Comparison of ENCODE assay signal across 13 cellular contexts in the genomic region with DNA sequence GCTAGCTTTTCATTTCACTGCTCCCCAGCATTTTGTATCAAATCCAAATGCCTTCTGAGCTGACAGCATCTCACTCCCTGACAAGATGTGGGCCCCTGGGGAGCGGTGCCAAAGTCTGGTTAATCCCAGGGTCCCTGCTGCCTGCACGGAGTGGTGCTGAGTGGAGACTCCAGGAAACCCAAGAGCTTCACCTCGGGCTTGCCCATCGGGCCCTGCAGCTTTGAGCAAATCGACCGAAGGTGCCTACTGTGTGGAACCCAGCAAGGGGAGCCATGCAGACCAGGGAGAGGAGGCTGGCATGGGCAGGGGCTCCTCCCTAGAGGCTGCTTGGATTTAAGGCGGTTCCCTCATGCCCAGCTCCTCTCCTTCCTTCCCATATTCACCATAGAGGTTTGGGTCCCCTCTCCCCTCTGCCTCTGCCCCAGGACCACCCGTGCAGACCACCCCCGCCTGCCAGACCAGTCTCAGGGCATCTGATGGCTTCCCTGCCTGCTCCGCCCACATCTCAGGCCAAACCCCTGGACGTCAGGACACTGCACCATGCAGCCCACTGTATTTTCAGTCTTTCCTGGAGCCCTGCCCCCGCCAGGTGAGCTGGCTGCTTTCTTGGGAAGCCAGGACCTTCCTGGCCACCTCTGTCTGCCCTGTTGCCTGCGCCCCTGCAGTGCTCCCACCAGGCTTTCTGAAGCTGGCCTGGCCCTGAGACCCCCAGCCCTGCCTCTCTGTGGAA. TPM values are rescaled to one million over a fixed set of nuclear protein-coding genes. Genes with fewer than 3 reads are reported as not detected.
DNase-seq lines count a peak whose midpoint lies in the region; ATAC-seq and TF ChIP-seq lines count a peak whose summit lies in the region.
"Had no signal": no experiment of that assay in that cellular context is flagged by ENCODE, and none has a peak within 500 bp of the region (broad histone marks: within the 10 kb centered on the region; RNA-seq: fewer than 3 reads in every experiment).

No MANE protein-coding gene starts in this region.

- no peak overlapping the region for H2BK5ac ChIP-seq in H9 (ENCODE audit: insufficient read length, low read length)

- no peak overlapping the region for H3K56ac ChIP-seq in H9 (ENCODE audit: insufficient read length, low read depth, low read length)

- no peak overlapping the region for H2AK5ac ChIP-seq in H9 (ENCODE audit: insufficient read length, low read length)

- no peak overlapping the region for H2BK15ac ChIP-seq in H9 (ENCODE audit: low read depth, low read length)

- no peak overlapping the region for H3K4ac ChIP-seq in H9 (ENCODE audit: low read depth, low read length)

- H3K9me3 Mint-ChIP-seq in activated CD8-positive, alpha-beta memory T cell treated with anti-CD3 and anti-CD28 coated beads, Interleukin-2, amount 10 ng/mL, durations not matched to agents 7 days and 5 days (ENCODE audit: low read depth): no peaks in the 10 kb centered on the region
- H3K9me3 Mint-ChIP-seq in H9 (no peaks in the 10 kb centered on the region), chondrocyte (ENCODE audit: low read depth) (no peaks in the 10 kb centered on the region)
- no peaks in the 10 kb centered on the region for H3K9me3 Mint-ChIP-seq in stimulated activated effector memory CD8-positive, alpha-beta T cell treated with anti-CD3 and anti-CD28 coated beads, Interleukin-12 subunit alpha, Interleukin-12 subunit beta, amount 100 ng/mL, for 72 hours

- no peak overlapping the region for H2AFZ ChIP-seq in H9 (ENCODE audit: low read length)

- no peak overlapping the region for H2BK12ac ChIP-seq in H9 (ENCODE audit: insufficient read length, low read depth, low read length)

- no peak overlapping the region for H4K5ac ChIP-seq in H9 (ENCODE audit: insufficient read length, low read depth, low read length)

- H3K36me3 Mint-ChIP-seq in activated CD8-positive, alpha-beta memory T cell treated with anti-CD3 and anti-CD28 coated beads, Interleukin-2, amount 10 ng/mL, durations not matched to agents 7 days and 5 days: peaks cover 13% of the 10 kb centered on the region
- H3K36me3 Mint-ChIP-seq in H9 (ENCODE audit: insufficient read depth in 1 of 3, low read depth in 3 of 3) (peaks cover 0 to 26% (median 6%) of the 10 kb centered on the region in 3 experiments; a peak in 5 of 7 replicates), chondrocyte (ENCODE audit: low read depth) (no peaks in the 10 kb centered on the region)
- peaks cover 5% of the 10 kb centered on the region for H3K36me3 Mint-ChIP-seq in stimulated activated effector memory CD8-positive, alpha-beta T cell treated with anti-CD3 and anti-CD28 coated beads, Interleukin-12 subunit alpha, Interleukin-12 subunit beta, amount 100 ng/mL, for 72 hours

- no peak for DNase-seq in activated CD8-positive, alpha-beta memory T cell treated with anti-CD3 and anti-CD28 coated beads, Interleukin-2, amount 10 ng/mL, durations not matched to agents 7 days and 5 days
- DNase-seq in activated CD8-positive, alpha-beta memory T cell treated with anti-CD3 and anti-CD28 coated beads, Interleukin-2, amount 50 U/mL, for 4 hours: no peak
- DNase-seq in H9 (no peak), chondrocyte (ENCODE audit: low spot score) (peak; percentile 70), body of pancreas (no peak)
- no peak for DNase-seq in stimulated activated effector memory CD8-positive, alpha-beta T cell treated with anti-CD3 and anti-CD28 coated beads, Interleukin-12 subunit alpha, Interleukin-12 subunit beta, amount 100 ng/mL, for 72 hours (ENCODE audit: low spot score in 2 of 2)
- DNase-seq: BE2C, GOT3, Kasumi-1, NCI-H2029 had no signal

- H2BK120ac ChIP-seq in H9 (ENCODE audit: low read depth, low read length, poor library complexity, severe bottlenecking): no peak overlapping the region

- CTCF ChIA-PET in activated CD8-positive, alpha-beta memory T cell treated with anti-CD3 and anti-CD28 coated beads, Interleukin-2, amount 10 ng/mL, durations not matched to agents 7 days and 5 days (lab: Charles Lee): interaction anchor here (1.6 kb wide), 1 partner anchor 249 kb away, joined by 5 read pairs; no protein-coding TSS in a partner anchor

- H3K27ac Mint-ChIP-seq in activated CD8-positive, alpha-beta memory T cell treated with anti-CD3 and anti-CD28 coated beads, Interleukin-2, amount 10 ng/mL, durations not matched to agents 7 days and 5 days: peak overlapping the region; percentile 75
- peak overlapping the region in 2 of 3 experiments; percentile 55 to 60; a peak in 4 of 7 replicates for H3K27ac Mint-ChIP-seq in H9
- no peak overlapping the region for H3K27ac Mint-ChIP-seq in chondrocyte (ENCODE audit: unreplicated experiment)
- peak overlapping the region; percentile 64 for H3K27ac Mint-ChIP-seq in stimulated activated effector memory CD8-positive, alpha-beta T cell treated with anti-CD3 and anti-CD28 coated beads, Interleukin-12 subunit alpha, Interleukin-12 subunit beta, amount 100 ng/mL, for 72 hours

- H3K23me2 ChIP-seq in H9 (ENCODE audit: insufficient read length, low read depth, low read length, poor library complexity, severe bottlenecking): no peaks in the 10 kb centered on the region

- H3K23ac ChIP-seq in H9 (ENCODE audit: insufficient read length, low read depth, low read length): no peak overlapping the region

- no CpG with 5 or more reads among the region's 13 CpGs for WGBS in H9 (ENCODE audit: extremely low coverage, insufficient read length, low lambda C conversion rate)
- 87 to 92% methylated on average over 9 to 13 of the region's 13 CpGs for WGBS in body of pancreas, 2 donors

- H3K79me2 ChIP-seq in H9 (ENCODE audit: insufficient read depth, low read length): no peaks in the 10 kb centered on the region

- no peak overlapping the region for H4K91ac ChIP-seq in H9 (ENCODE audit: insufficient read length, low read depth, low read length)

- no peaks in the 10 kb centered on the region for H3K79me1 ChIP-seq in H9 (ENCODE audit: insufficient read depth, low read depth, low read length, poor library complexity, severe bottlenecking)

- H2BK20ac ChIP-seq in H9 (ENCODE audit: low read depth, low read length, poor library complexity, severe bottlenecking): no peak overlapping the region

- H3K9ac ChIP-seq in H9 (ENCODE audit: extremely low read depth, insufficient read length, low read length): no peak overlapping the region

- H3K9me3 ChIP-seq in H9 (ENCODE audit: control insufficient read depth, low read depth, low read length): no peaks in the 10 kb centered on the region
- no peaks in the 10 kb centered on the region for H3K9me3 ChIP-seq in body of pancreas
- H3K9me3 ChIP-seq: BE2C, SJSA1 had no signal

- no peak overlapping the region for H4K8ac ChIP-seq in H9 (replicated peaks; ENCODE audit: insufficient read length, low read depth, low read length)

- H3K18ac ChIP-seq in H9 (ENCODE audit: insufficient read length, low read depth, low read length): no peak overlapping the region

- no peaks in the 10 kb centered on the region for H3K27me3 Mint-ChIP-seq in activated CD8-positive, alpha-beta memory T cell treated with anti-CD3 and anti-CD28 coated beads, Interleukin-2, amount 10 ng/mL, durations not matched to agents 7 days and 5 days
- no peaks in the 10 kb centered on the region for H3K27me3 Mint-ChIP-seq in H9 (ENCODE audit: low read depth)
- peaks cover 4% of the 10 kb centered on the region for H3K27me3 Mint-ChIP-seq in chondrocyte (ENCODE audit: low read depth)

- no peaks in the 10 kb centered on the region for H3K27me3 ChIP-seq in H9 (ENCODE audit: insufficient read depth, low read length)
- no peaks in the 10 kb centered on the region for H3K27me3 ChIP-seq in body of pancreas
- H3K27me3 ChIP-seq: BE2C, SJSA1 had no signal

- H3K4me2 ChIP-seq in H9 (ENCODE audit: insufficient read depth, insufficient read length, low read length): no peak overlapping the region

- H3K4me1 Mint-ChIP-seq in activated CD8-positive, alpha-beta memory T cell treated with anti-CD3 and anti-CD28 coated beads, Interleukin-2, amount 10 ng/mL, durations not matched to agents 7 days and 5 days: peaks cover 20% of the 10 kb centered on the region
- peaks cover 9 to 23% of the 10 kb centered on the region in 2 experiments for H3K4me1 Mint-ChIP-seq in H9
- H3K4me1 Mint-ChIP-seq in chondrocyte (ENCODE audit: low read depth): no peaks in the 10 kb centered on the region
- H3K4me1 Mint-ChIP-seq in stimulated activated effector memory CD8-positive, alpha-beta T cell treated with anti-CD3 and anti-CD28 coated beads, Interleukin-12 subunit alpha, Interleukin-12 subunit beta, amount 100 ng/mL, for 72 hours: peaks cover 9% of the 10 kb centered on the region

- H3K4me1 ChIP-seq in H9 (ENCODE audit: insufficient read depth, low read length) (no peaks in the 10 kb centered on the region; the same call in 1 of the 2 replicates), body of pancreas (no peaks in the 10 kb centered on the region)
- H3K4me1 ChIP-seq: BE2C, SJSA1 had no signal

- intact Hi-C loops in body of pancreas (cut with DNase I): no loop called here

- peaks cover 2% of the 10 kb centered on the region for H4K20me1 ChIP-seq in H9 (ENCODE audit: control insufficient read depth, insufficient read depth, insufficient read length)

- no peak overlapping the region for H3K4me3 Mint-ChIP-seq in activated CD8-positive, alpha-beta memory T cell treated with anti-CD3 and anti-CD28 coated beads, Interleukin-2, amount 10 ng/mL, durations not matched to agents 7 days and 5 days
- H3K4me3 Mint-ChIP-seq in H9 (no peak overlapping the region), chondrocyte (ENCODE audit: unreplicated experiment) (no peak overlapping the region)
- H3K4me3 Mint-ChIP-seq in stimulated activated effector memory CD8-positive, alpha-beta T cell treated with anti-CD3 and anti-CD28 coated beads, Interleukin-12 subunit alpha, Interleukin-12 subunit beta, amount 100 ng/mL, for 72 hours: no peak overlapping the region

- H3K14ac ChIP-seq in H9 (ENCODE audit: insufficient read depth, low read length): no peak overlapping the region; the same call in 1 of the 2 replicates

- H3K36me3 ChIP-seq in body of pancreas (replicated peaks in 1 of 2; ENCODE audit: insufficient read depth in 1 of 2, low read depth in 2 of 2): no peaks in the 10 kb centered on the region
- H3K36me3 ChIP-seq: BE2C had no signal

- TF ChIP-seq CTCF in H9 (conservative IDR thresholded peaks at IDR 0.05) (no peak), chondrocyte (IDR thresholded peaks at IDR 0.05) (no peak), body of pancreas (IDR thresholded peaks at IDR 0.05) (no peak)

- TF ChIP-seq POLR2A in body of pancreas (IDR thresholded peaks at IDR 0.05): no peak

- no peak overlapping the region for H3K4me3 ChIP-seq in body of pancreas
- H3K4me3 ChIP-seq: SJSA1 had no signal

- ATAC-seq in activated CD8-positive, alpha-beta memory T cell treated with anti-CD3 and anti-CD28 coated beads, Interleukin-2, amount 10 ng/mL, durations not matched to agents 7 days and 5 days: no peak
- no peak for ATAC-seq in stimulated activated effector memory CD8-positive, alpha-beta T cell treated with anti-CD3 and anti-CD28 coated beads, Interleukin-12 subunit alpha, Interleukin-12 subunit beta, amount 100 ng/mL, for 72 hours
- ATAC-seq in HG03432 (IDR thresholded peaks at IDR 0.05; ENCODE audit: unreplicated experiment) (no peak), body of pancreas (no peak)

- no peak overlapping the region for H3T11ph ChIP-seq in H9 (ENCODE audit: low read length)

- H3K27ac ChIP-seq in H9 (ENCODE audit: insufficient read length, low read depth, low read length) (no peak overlapping the region), body of pancreas (no peak overlapping the region)
- H3K27ac ChIP-seq: RWPE1, SJSA1 had no signal

RNA-seq across cellular contexts. Expression of gene RRM2, which starts 37.9 kb away (rescaled TPM):
- 100 to 1,000 TPM; 506 to 648 TPM for total RNA-seq in activated CD8-positive, alpha-beta memory T cell treated with anti-CD3 and anti-CD28 coated beads, Interleukin-2, amount 10 ng/mL, durations not matched to agents 7 days and 5 days
- total RNA-seq in H9 (2021): 163 and 176 TPM in 2 replicates
- 25.7 to 48.3 TPM (median 26.0 TPM) in 3 replicates for total RNA-seq in chondrocyte
- total RNA-seq in body of pancreas: not detected

Comparison
In these comparisons a context has a peak if more than half of its experiments do, and no peak if none do; other contexts are left out.
1. RNA of gene RRM2, which starts 37.9 kb away (total RNA-seq): 506 to 648 TPM in activated CD8-positive, alpha-beta memory T cell treated with anti-CD3 and anti-CD28 coated beads, Interleukin-2, amount 10 ng/mL, durations not matched to agents 7 days and 5 days, 163 to 176 TPM in H9 and 25.7 to 48.3 TPM in chondrocyte; not detected in body of pancreas; every median in the first group is over 10 times any median in the second.